In genomic region chr3:127226451-127226850, GRCh38 we compare ENCODE assay signal across 12 cellular contexts. TPM values are rescaled to one million over a fixed set of nuclear protein-coding genes. Genes with fewer than 3 reads are reported as not detected.
A peak's percentile ranks its signal among the peaks of the same experiment; 100 is the strongest.
DNase-seq lines count a peak whose midpoint lies in the region; ATAC-seq and TF ChIP-seq lines count a peak whose summit lies in the region.
"Had no signal": no experiment of that assay in that cellular context is flagged by ENCODE, and none has a peak within 500 bp of the region (broad histone marks: within the 10 kb centered on the region; RNA-seq: fewer than 3 reads in every experiment).

No MANE protein-coding gene starts in this region.

- no peaks in the 10 kb centered on the region for H3F3A ChIP-seq in DOHH2 (ENCODE audit: control insufficient read depth, insufficient read depth)
- H3F3A ChIP-seq in neural progenitor cell (ENCODE audit: low read depth): no peaks in the 10 kb centered on the region

- H4K20me1 ChIP-seq in DOHH2 (ENCODE audit: control insufficient read depth, insufficient read depth, low read depth, low read length) (no peaks in the 10 kb centered on the region), neural progenitor cell (ENCODE audit: low read depth) (no peaks in the 10 kb centered on the region), hepatocyte (ENCODE audit: insufficient read depth, poor library complexity, severe bottlenecking) (no peaks in the 10 kb centered on the region)

- no peaks in the 10 kb centered on the region for H3K9me2 ChIP-seq in DOHH2 (replicated peaks; ENCODE audit: control insufficient read depth, low read length)
- no peaks in the 10 kb centered on the region for H3K9me2 ChIP-seq in hepatocyte (replicated peaks; ENCODE audit: insufficient read depth)

- peaks cover 18% of the 10 kb centered on the region for H3K4me1 Mint-ChIP-seq in neural progenitor cell

- no peaks in the 10 kb centered on the region for H3K27me3 ChIP-seq in DOHH2 (ENCODE audit: control insufficient read depth, low read length)
- no peaks in the 10 kb centered on the region for H3K27me3 ChIP-seq in neural progenitor cell
- no peaks in the 10 kb centered on the region for H3K27me3 ChIP-seq in A673 (replicated peaks; ENCODE audit: insufficient read depth, low read depth, low read length, poor library complexity)
- no peaks in the 10 kb centered on the region for H3K27me3 ChIP-seq in hepatocyte

- H3K27me3 Mint-ChIP-seq in neural progenitor cell (ENCODE audit: insufficient read depth, low read depth): peaks cover 25% of the 10 kb centered on the region

- H3K79me2 ChIP-seq in DOHH2 (ENCODE audit: control insufficient read depth, low read length): no peaks in the 10 kb centered on the region
- no peaks in the 10 kb centered on the region for H3K79me2 ChIP-seq in neural progenitor cell (ENCODE audit: low read depth)
- H3K79me2 ChIP-seq in hepatocyte: no peaks in the 10 kb centered on the region

- H2AFZ ChIP-seq in neural progenitor cell (replicated peaks) (no peak overlapping the region), hepatocyte (no peak overlapping the region)

- BruUV-seq in A673 (replicated peaks; lab: Mats Ljungman, UMichigan): no TSS peak

- H3K27ac Mint-ChIP-seq in neural progenitor cell: no peak overlapping the region
- H3K27ac Mint-ChIP-seq: activated CD4-positive, alpha-beta T cell treated with anti-CD3 and anti-CD28 coated beads, Interleukin-2, amount 10 ng/mL, durations not matched to agents 7 days and 5 days; IgD-negative memory B cell had no signal

- peaks cover 33% of the 10 kb centered on the region for H3K9me3 Mint-ChIP-seq in neural progenitor cell

- H3K36me3 ChIP-seq in DOHH2 (ENCODE audit: control insufficient read depth, low read length) (no peaks in the 10 kb centered on the region), HEK293 (ENCODE audit: control insufficient read depth in 2 of 2, insufficient read depth in 1 of 2, low read length in 2 of 2) (no peaks in the 10 kb centered on the region), neural progenitor cell (no peaks in the 10 kb centered on the region), A673 (ENCODE audit: insufficient read depth, low read length, poor library complexity, severe bottlenecking) (no peaks in the 10 kb centered on the region), hepatocyte (replicated peaks; ENCODE audit: insufficient read depth, low read depth) (no peaks in the 10 kb centered on the region)
- H3K36me3 ChIP-seq: thoracic aorta had no signal

- no peak for ATAC-seq in GM21723 (IDR thresholded peaks at IDR 0.05; ENCODE audit: unreplicated experiment)

- intact Hi-C loops in A673 (cut with micrococcal nuclease; ENCODE audit: unreplicated experiment): no loop called here

- CTCF ChIA-PET in HEK293 (lab: Yijun Ruan, JAX): interaction anchor here (0.6 to 0.7 kb wide), 3 partner anchors 15 to 308 kb away, joined by 3 to 5 read pairs (median 3); no protein-coding TSS in a partner anchor
- CTCF ChIA-PET in A673 (lab: Charles Lee): no interaction called here

- POLR2A ChIA-PET in HEK293 (lab: Yijun Ruan, JAX) (no interaction called here), A673 (lab: Charles Lee; ENCODE audit: low non-redundant PET) (no interaction called here)

- H3K4me2 ChIP-seq in DOHH2 (ENCODE audit: low read length) (peak overlapping the region; percentile 37), neural progenitor cell (no peak overlapping the region), hepatocyte (no peak overlapping the region)

- 42% methylated on average over 3 of the region's 3 CpGs for WGBS in hepatocyte (ENCODE audit: low lambda C conversion rate, missing lambda C conversion rate)

- TF ChIP-seq CTCF in DOHH2 (IDR thresholded peaks at IDR 0.05; ENCODE audit: low read depth, low read length, poor library complexity, severe bottlenecking) (no peak), HEK293 (tag by site-specific recombination; IDR thresholded peaks at IDR 0.05) (no peak), neural progenitor cell (IDR thresholded peaks at IDR 0.05) (no peak), A673 (conservative IDR thresholded peaks at IDR 0.05; ENCODE audit: low read depth, low read length) (no peak), hepatocyte (IDR thresholded peaks at IDR 0.05; ENCODE audit: poor library complexity) (no peak)

- no peaks in the 10 kb centered on the region for H3K36me3 Mint-ChIP-seq in neural progenitor cell

- H3K4me1 ChIP-seq in DOHH2 (ENCODE audit: control insufficient read depth, low read length) (peaks cover 17% of the 10 kb centered on the region), HEK293 (ENCODE audit: control insufficient read depth, insufficient read depth, low read length) (no peaks in the 10 kb centered on the region), neural progenitor cell (peaks cover 14% of the 10 kb centered on the region), A673 (ENCODE audit: insufficient read depth, low read length, poor library complexity, severe bottlenecking) (no peaks in the 10 kb centered on the region), hepatocyte (ENCODE audit: insufficient read depth) (no peaks in the 10 kb centered on the region)

- peak overlapping the region; percentile 12 for H3K4me3 Mint-ChIP-seq in neural progenitor cell
- H3K4me3 Mint-ChIP-seq: activated CD4-positive, alpha-beta T cell treated with anti-CD3 and anti-CD28 coated beads, Interleukin-2, amount 10 ng/mL, durations not matched to agents 7 days and 5 days had no signal

- H3K9ac ChIP-seq in neural progenitor cell: no peak overlapping the region

- DNase-seq in SW480 (ENCODE audit: low spot score) (peak; percentile 83), neural progenitor cell (ENCODE audit: low spot score) (no peak), A673 (ENCODE audit: low spot score) (no peak), hepatocyte (ENCODE audit: low spot score) (no peak)
- DNase-seq: activated CD4-positive, alpha-beta T cell treated with anti-CD3 and anti-CD28 coated beads, Interleukin-2, amount 10 ng/mL, durations not matched to agents 7 days and 5 days; GOT3 had no signal

- H3K4me3 ChIP-seq in DOHH2 (ENCODE audit: low read length) (peak overlapping the region; percentile 30), HEK293 (ENCODE audit: low read depth, low read length) (no peak overlapping the region), neural progenitor cell (no peak overlapping the region), A673 (ENCODE audit: low read depth, low read length, poor library complexity, severe bottlenecking) (no peak overlapping the region), hepatocyte (no peak overlapping the region)
- H3K4me3 ChIP-seq: thoracic aorta had no signal

- H3K9me3 ChIP-seq in DOHH2 (ENCODE audit: control insufficient read depth, insufficient read depth, low read length) (peaks cover 3% of the 10 kb centered on the region; the same call in 1 of the 2 replicates), HEK293 (ENCODE audit: control insufficient read depth, insufficient read depth, low read depth, low read length) (no peaks in the 10 kb centered on the region), neural progenitor cell (ENCODE audit: low read depth) (no peaks in the 10 kb centered on the region), A673 (ENCODE audit: low read depth, low read length, poor library complexity, severe bottlenecking) (no peaks in the 10 kb centered on the region), hepatocyte (ENCODE audit: low read depth) (peaks cover 3% of the 10 kb centered on the region)

- H3K27ac ChIP-seq in DOHH2 (ENCODE audit: low read depth, low read length): no peak overlapping the region
- H3K27ac ChIP-seq in HEK293 (ENCODE audit: extremely low read depth, low read depth, low read length): no peak overlapping the region
- H3K27ac ChIP-seq in neural progenitor cell: no peak overlapping the region
- no peak overlapping the region for H3K27ac ChIP-seq in A673 (ENCODE audit: low read depth, low read length, poor library complexity, severe bottlenecking)
- H3K27ac ChIP-seq in hepatocyte: no peak overlapping the region
- H3K27ac ChIP-seq: thoracic aorta had no signal

TF ChIP-seq in HEK293, 187 proteins besides CTCF, POLR2A, EP300 and RAD21:
- no peak for TF ChIP-seq KLF17 (tag by site-specific recombination; IDR thresholded peaks at IDR 0.05)
- TF ChIP-seq ZFHX2 (tag by site-specific recombination; conservative IDR thresholded peaks at IDR 0.05): peak; percentile 18; the same call in 1 of the 2 replicates

RNA-seq across cellular contexts. Expression of gene PRR23E, which starts 33.5 kb away (rescaled TPM):
- total RNA-seq in neural progenitor cell (ENCODE audit: low replicate concordance) (not detected in 2 replicates), A673 (2021) (not detected in 2 replicates), hepatocyte (not detected in 2 replicates)
- polyA plus RNA-seq in hepatocyte: not detected in 2 replicates
- total RNA-seq: activated CD4-positive, alpha-beta T cell treated with anti-CD3 and anti-CD28 coated beads, Interleukin-2, amount 10 ng/mL, durations not matched to agents 7 days and 5 days; skeletal muscle tissue; thoracic aorta had no signal
- polyA plus RNA-seq: IgD-negative memory B cell had no signal
